In genomic region chr13:39565036-39565949, GRCh38 we compare ENCODE assay signal across 8 cellular contexts. TPM values are rescaled to one million over a fixed set of nuclear protein-coding genes. Genes with fewer than 3 reads are reported as not detected.
DNase-seq lines count a peak whose midpoint lies in the region; ATAC-seq, FAIRE-seq and TF ChIP-seq lines count a peak whose summit lies in the region.

No MANE protein-coding gene starts in this region.

- H3K27me3 ChIP-seq in fibroblast of lung (ENCODE audit: control insufficient read depth, insufficient read depth, low read length) (no peaks in the 10 kb centered on the region), neuron (ENCODE audit: insufficient read depth, low read length) (no peaks in the 10 kb centered on the region)

- peak overlapping the region; percentile 63 for H3K4me2 ChIP-seq in fibroblast of lung (ENCODE audit: extremely low read depth, insufficient read depth, low read length)

- H2AFZ ChIP-seq in fibroblast of lung (ENCODE audit: low read length) (no peak overlapping the region), neuron (ENCODE audit: low read depth, low read length) (no peak overlapping the region)

- ATAC-seq in HG03457 (IDR thresholded peaks at IDR 0.05; ENCODE audit: unreplicated experiment) (no peak), HG03025 (IDR thresholded peaks at IDR 0.05; ENCODE audit: low FRiP score, unreplicated experiment) (no peak)

- peak overlapping the region; percentile 64 for H3K27ac ChIP-seq in fibroblast of lung (ENCODE audit: insufficient read depth, low read length)

- H3K79me2 ChIP-seq in fibroblast of lung (ENCODE audit: control insufficient read depth, insufficient read depth, low read length) = peaks cover 8% of the 10 kb centered on the region

- peak; percentile 84 for FAIRE-seq in RCC 7860 (lab: Jason Lieb, UNC)

- H3K4me3 ChIP-seq in fibroblast of lung (replicated peaks in 1 of 4; ENCODE audit: control extremely low read depth in 1 of 4, insufficient read depth in 1 of 4, low read depth in 3 of 4, low read length in 4 of 4) = peak overlapping the region in 2 of 4 experiments; percentile 21 to 40
- H3K4me3 ChIP-seq in neuron (ENCODE audit: low read length) = peak overlapping the region; percentile 17

- H3K9me3 ChIP-seq in fibroblast of lung (ENCODE audit: control insufficient read depth, insufficient read depth, low read depth, low read length) (no peaks in the 10 kb centered on the region), neuron (ENCODE audit: low read length) (no peaks in the 10 kb centered on the region)

- H3K4me1 ChIP-seq in fibroblast of lung (ENCODE audit: control insufficient read depth, extremely low read depth, insufficient read depth, low read length) (peaks cover 15% of the 10 kb centered on the region), neuron (ENCODE audit: insufficient read depth, low read length) (peaks cover 37% of the 10 kb centered on the region)

- H3K9ac ChIP-seq in fibroblast of lung (ENCODE audit: insufficient read depth, low read length) = no peak overlapping the region

- H4K20me1 ChIP-seq in fibroblast of lung (ENCODE audit: control insufficient read depth, extremely low read depth, insufficient read depth, low read length) = no peaks in the 10 kb centered on the region

- H3K36me3 ChIP-seq in fibroblast of lung (ENCODE audit: control insufficient read depth, insufficient read depth, low read length) (no peaks in the 10 kb centered on the region), neuron (ENCODE audit: insufficient read depth, low read length) (peaks cover 2% of the 10 kb centered on the region)

- no peak for TF ChIP-seq CTCF in fibroblast of lung (conservative IDR thresholded peaks at IDR 0.05 in 1 of 2, IDR thresholded peaks at IDR 0.05 in 1 of 2; ENCODE audit: low read depth in 1 of 2, low read length in 2 of 2)

- DNase-seq in EL = peak; percentile 97
- peak; percentile 73 for DNase-seq in RCC 7860 (ENCODE audit: low spot score)
- DNase-seq in fibroblast of lung (ENCODE audit: low read depth in 2 of 2) = peak; percentile 81 to 98
- DNase-seq in NCI-H524 (lab: John Stamatoyannopoulos, UW) = no peak
- DNase-seq in NCI-H2107 treated with DMSO at 0.1 percent for 48 hours (lab: John Stamatoyannopoulos, UW; ENCODE audit: unreplicated experiment) = no peak

RNA-seq across cellular contexts. Expression of gene LHFPL6, which starts 37.7 kb away (rescaled TPM):
- total RNA-seq in fibroblast of lung = 33.4 and 42.4 TPM in 2 replicates
- 52.9 and 86.8 TPM in 2 replicates for polyA plus RNA-seq in fibroblast of lung
- 40.5 and 65.1 TPM in 2 replicates for polyA plus RNA-seq in fibroblast of lung (2012)
- 37.9 and 48.1 TPM in 2 replicates for polyA minus RNA-seq in fibroblast of lung (ENCODE audit: low replicate concordance)

Comparison
In these comparisons a context has a peak if more than half of its experiments do, and no peak if none do; other contexts are left out.
1. DNase-seq: peak in EL (single experiment), RCC 7860 (single experiment) and fibroblast of lung (2 of 2); none in NCI-H524 (0 of 2) and NCI-H2107 treated with DMSO at 0.1 percent for 48 hours (single experiment).